Comparison of ENCODE assay signal across 12 cellular contexts in the genomic region with DNA sequence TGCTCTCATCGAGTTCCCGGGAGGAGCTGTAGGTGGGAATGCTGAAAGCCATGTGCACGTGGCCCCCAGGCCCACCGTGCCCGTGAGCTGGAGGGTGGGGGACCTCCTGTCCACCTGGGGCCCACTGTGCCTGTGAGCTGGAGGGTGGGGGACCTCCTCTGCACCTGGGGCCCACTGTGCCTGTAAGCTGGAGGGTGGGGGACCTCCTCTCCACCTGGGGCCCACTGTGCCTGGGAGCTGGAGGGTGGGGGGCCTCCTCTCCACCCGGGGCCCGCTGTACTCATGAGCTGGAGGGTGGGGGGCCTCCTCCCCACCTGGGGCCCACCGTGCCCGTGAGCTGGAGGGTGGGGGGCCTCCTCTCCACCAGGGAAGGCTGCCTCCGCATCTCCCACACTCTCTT. TPM values are rescaled to one million over a fixed set of nuclear protein-coding genes. Genes with fewer than 3 reads are reported as not detected.
DNase-seq lines count a peak whose midpoint lies in the region; ATAC-seq and TF ChIP-seq lines count a peak whose summit lies in the region.
"Had no signal": no experiment of that assay in that cellular context is flagged by ENCODE, and none has a peak within 500 bp of the region (broad histone marks: within the 10 kb centered on the region; RNA-seq: fewer than 3 reads in every experiment).

No MANE protein-coding gene starts in this region.

- no peak for TF ChIP-seq POLR2A in spleen (IDR thresholded peaks at IDR 0.05)

- peaks cover 9% of the 10 kb centered on the region for H3K9me3 Mint-ChIP-seq in glutamatergic neuron (ENCODE audit: unreplicated experiment)
- H3K9me3 Mint-ChIP-seq in CD8-positive, alpha-beta memory T cell, result no peaks in the 10 kb centered on the region
- H3K9me3 Mint-ChIP-seq: CD4-positive, alpha-beta memory T cell had no signal

- H3K36me3 ChIP-seq in BLaER1 (no peaks in the 10 kb centered on the region), DOHH2 (ENCODE audit: control insufficient read depth, low read length) (no peaks in the 10 kb centered on the region), psoas muscle (ENCODE audit: insufficient read depth in 1 of 2, low read depth in 1 of 2) (no peaks in the 10 kb centered on the region), spleen (no peaks in the 10 kb centered on the region)
- no peaks in the 10 kb centered on the region for H3K36me3 ChIP-seq in CD8-positive, alpha-beta memory T cell (ENCODE audit: insufficient read depth, low read length)
- H3K36me3 ChIP-seq: SJCRH30 had no signal

- peaks cover 13% of the 10 kb centered on the region for H3K27me3 Mint-ChIP-seq in glutamatergic neuron (ENCODE audit: unreplicated experiment)
- peaks cover 35 to 47% of the 10 kb centered on the region in 2 donors for H3K27me3 Mint-ChIP-seq in CD8-positive, alpha-beta memory T cell

- H3K9me3 ChIP-seq in BLaER1 (no peaks in the 10 kb centered on the region), DOHH2 (ENCODE audit: control insufficient read depth, insufficient read depth, low read length) (no peaks in the 10 kb centered on the region), psoas muscle (no peaks in the 10 kb centered on the region), spleen (no peaks in the 10 kb centered on the region)
- H3K9me3 ChIP-seq in CD8-positive, alpha-beta memory T cell (ENCODE audit: low read length), result no peaks in the 10 kb centered on the region
- H3K9me3 ChIP-seq: SJCRH30 had no signal

- H3F3A ChIP-seq in DOHH2 (ENCODE audit: control insufficient read depth, insufficient read depth), result no peaks in the 10 kb centered on the region

- H3K4me3 ChIP-seq in BLaER1, result no peak overlapping the region
- H3K4me3 ChIP-seq in DOHH2 (ENCODE audit: low read length), result no peak overlapping the region
- no peak overlapping the region for H3K4me3 ChIP-seq in psoas muscle
- H3K4me3 ChIP-seq in spleen, result no peak overlapping the region
- H3K4me3 ChIP-seq in CD8-positive, alpha-beta memory T cell (ENCODE audit: low read length), result no peak overlapping the region
- H3K4me3 ChIP-seq: SJCRH30 had no signal

- H3K27me3 ChIP-seq in BLaER1 (no peaks in the 10 kb centered on the region), DOHH2 (ENCODE audit: control insufficient read depth, low read length) (peaks cover 39% of the 10 kb centered on the region), psoas muscle (ENCODE audit: insufficient read depth in 3 of 3, low read length in 2 of 3) (peaks cover 0 to 38% (median 15%) of the 10 kb centered on the region in 3 donors), spleen (replicated peaks in 1 of 7) (peaks cover 0 to 88% (median 34%) of the 10 kb centered on the region in 7 donors)
- peaks cover 11% of the 10 kb centered on the region for H3K27me3 ChIP-seq in CD8-positive, alpha-beta memory T cell (ENCODE audit: insufficient read depth, low read length, poor library complexity, severe bottlenecking)

- H3K4me1 Mint-ChIP-seq in glutamatergic neuron (ENCODE audit: low read depth, unreplicated experiment), result peaks cover 3% of the 10 kb centered on the region
- H3K4me1 Mint-ChIP-seq in CD8-positive, alpha-beta memory T cell, result peaks cover 12 to 40% (median 16%) of the 10 kb centered on the region in 3 donors

- DNase-seq in glutamatergic neuron (no peak), psoas muscle (no peak), spleen (no peak), dedifferentiated amniotic fluid mesenchymal stem cell (ENCODE audit: extremely low spot score) (no peak)
- DNase-seq in CD8-positive, alpha-beta memory T cell, result no peak
- DNase-seq: CD4-positive, alpha-beta memory T cell; GOT3; OCI-M1 had no signal

- no peak for TF ChIP-seq CTCF in DOHH2 (IDR thresholded peaks at IDR 0.05; ENCODE audit: low read depth, low read length, poor library complexity, severe bottlenecking)
- TF ChIP-seq CTCF in glutamatergic neuron (IDR thresholded peaks at IDR 0.05; ENCODE audit: partially characterized antibody, unreplicated experiment), result no peak
- no peak for TF ChIP-seq CTCF in psoas muscle (IDR thresholded peaks at IDR 0.05)
- TF ChIP-seq CTCF in spleen (IDR thresholded peaks at IDR 0.05 in 8 of 11, conservative IDR thresholded peaks at IDR 0.05 in 3 of 11), result no peak

- POLR2A ChIA-PET in CD8-positive, alpha-beta memory T cell (lab: Charles Lee), result interaction anchor here (0.7 to 1.2 kb wide), 3 partner anchors 13 to 153 kb away, joined by 3 to 7 read pairs (median 3); no protein-coding TSS in a partner anchor

- H3K4me2 ChIP-seq in BLaER1 (peak overlapping the region; percentile 99), DOHH2 (ENCODE audit: low read length) (peak overlapping the region; percentile 55; the same call in 1 of the 2 replicates)
- H3K4me2 ChIP-seq: KMS-11 had no signal

- ATAC-seq in psoas muscle, result no peak

- intact Hi-C loops in psoas muscle (cut with DNase I) (loop anchor here in 1 of 2 donors (5.0 kb wide), 1 partner anchor 103 kb away; no protein-coding TSS in a partner anchor), spleen (cut with DNase I; ENCODE audit: low total_unique reads) (no loop called here)

- H3K9me2 ChIP-seq in DOHH2 (replicated peaks; ENCODE audit: control insufficient read depth, low read length), result no peaks in the 10 kb centered on the region

- CTCF ChIA-PET in CD8-positive, alpha-beta memory T cell (lab: Charles Lee), result interaction anchor here (0.6 to 2.5 kb wide), 10 partner anchors 9 to 157 kb away, joined by 3 to 18 read pairs (median 4); no protein-coding TSS in a partner anchor

- peak overlapping the region; percentile 82; the same call in 1 of the 2 replicates for H3K27ac ChIP-seq in BLaER1
- H3K27ac ChIP-seq in DOHH2 (ENCODE audit: low read depth, low read length), result no peak overlapping the region
- peak overlapping the region; percentile 50 for H3K27ac ChIP-seq in psoas muscle
- peak overlapping the region in 3 of 8 donors; percentile 51 to 57 (median 54) for H3K27ac ChIP-seq in spleen
- no peak overlapping the region for H3K27ac ChIP-seq in CD8-positive, alpha-beta memory T cell (ENCODE audit: low read depth, low read length)
- H3K27ac ChIP-seq: KMS-11, SJCRH30 had no signal

- H4K20me1 ChIP-seq in BLaER1 (no peaks in the 10 kb centered on the region), DOHH2 (ENCODE audit: control insufficient read depth, insufficient read depth, low read depth, low read length) (no peaks in the 10 kb centered on the region)

- H3K4me1 ChIP-seq in BLaER1, result peaks cover 87% of the 10 kb centered on the region
- H3K4me1 ChIP-seq in DOHH2 (ENCODE audit: control insufficient read depth, low read length), result peaks cover 30% of the 10 kb centered on the region
- H3K4me1 ChIP-seq in psoas muscle, result peaks cover 10% of the 10 kb centered on the region
- peaks cover 22 to 74% (median 57%) of the 10 kb centered on the region in 6 donors for H3K4me1 ChIP-seq in spleen
- H3K4me1 ChIP-seq in CD8-positive, alpha-beta memory T cell (ENCODE audit: insufficient read depth, low read length), result peaks cover 39% of the 10 kb centered on the region

- WGBS in psoas muscle, 3 donors, result 70 to 79% (median 75%) methylated on average over 8 to 10 of the region's 10 CpGs
- 65 to 81% (median 79%) methylated on average over 4 to 10 of the region's 10 CpGs for WGBS in spleen, 5 donors

- no peaks in the 10 kb centered on the region for H3K79me2 ChIP-seq in DOHH2 (ENCODE audit: control insufficient read depth, low read length)

- H3K36me3 Mint-ChIP-seq in glutamatergic neuron (ENCODE audit: unreplicated experiment), result no peaks in the 10 kb centered on the region
- no peaks in the 10 kb centered on the region for H3K36me3 Mint-ChIP-seq in CD8-positive, alpha-beta memory T cell
- H3K36me3 Mint-ChIP-seq: CD4-positive, alpha-beta memory T cell had no signal

- no peak overlapping the region for H3K4me3 Mint-ChIP-seq in glutamatergic neuron (ENCODE audit: unreplicated experiment)
- H3K4me3 Mint-ChIP-seq in CD8-positive, alpha-beta memory T cell, result no peak overlapping the region

- no peak overlapping the region for H3K9ac ChIP-seq in BLaER1
- H3K9ac ChIP-seq: KMS-11 had no signal

- H3K27ac Mint-ChIP-seq in glutamatergic neuron (ENCODE audit: unreplicated experiment), result peak overlapping the region; percentile 52
- H3K27ac Mint-ChIP-seq in CD8-positive, alpha-beta memory T cell, result no peak overlapping the region

RNA-seq across cellular contexts. Expression of a gene that starts 13.9 kb away (rescaled TPM):
- total RNA-seq in glutamatergic neuron (ENCODE audit: unreplicated experiment), result 114 TPM
- 10 to 100 TPM; 23.3 to 44.5 (median 24.6) TPM for total RNA-seq in psoas muscle
- polyA plus RNA-seq in psoas muscle, result 10 to 100 TPM; 14.7 to 45.4 (median 22.3) TPM
- total RNA-seq in spleen, result 10 to 100 TPM; 10.1 to 31.1 (median 25.3) TPM
- polyA plus RNA-seq in spleen, result 10 to 100 TPM; 17.7 to 25.4 (median 17.7) TPM
- 1 to 10 TPM; 6.7 to 6.9 TPM for total RNA-seq in CD8-positive, alpha-beta memory T cell
- polyA plus RNA-seq in CD8-positive, alpha-beta memory T cell, result 12.4 TPM

RNA-seq across cellular contexts. Expression of a gene that starts 26.5 kb away (rescaled TPM):
- total RNA-seq in glutamatergic neuron (ENCODE audit: unreplicated experiment) (84.1 TPM), psoas muscle (10 to 100 TPM; 18.4 to 34.0 (median 28.2) TPM), spleen (10 to 100 TPM in 1 of 7 donors, 1 to 10 TPM in 6; 3.0 to 10.8 (median 6.0) TPM)
- polyA plus RNA-seq in psoas muscle (10 to 100 TPM; 10.6 to 25.9 (median 10.6) TPM), spleen (10 to 100 TPM in 1 of 3 donors, 1 to 10 TPM in 2; 6.1 to 14.3 (median 6.6) TPM)
- 1 to 10 TPM in 1 of 2 experiments, under 1 TPM in 1; 0.37 to 1.2 TPM for total RNA-seq in CD8-positive, alpha-beta memory T cell
- 0.15 TPM for polyA plus RNA-seq in CD8-positive, alpha-beta memory T cell
- polyA plus RNA-seq: CD4-positive, alpha-beta memory T cell had no signal

RNA-seq across cellular contexts. Expression of a gene that starts 53.3 kb away (rescaled TPM):
- total RNA-seq in glutamatergic neuron (ENCODE audit: unreplicated experiment), result 36.3 TPM
- 10 to 100 TPM; 56.9 to 75.3 (median 69.1) TPM for total RNA-seq in psoas muscle
- 10 to 100 TPM; 48.3 to 79.7 (median 72.2) TPM for polyA plus RNA-seq in psoas muscle
- 10 to 100 TPM; 19.1 to 31.4 (median 23.6) TPM for total RNA-seq in spleen
- 10 to 100 TPM; 28.2 to 30.2 (median 29.0) TPM for polyA plus RNA-seq in spleen
- 10 to 100 TPM; 54.1 to 55.0 TPM for total RNA-seq in CD8-positive, alpha-beta memory T cell
- 16.2 TPM for polyA plus RNA-seq in CD8-positive, alpha-beta memory T cell
- total RNA-seq: SJCRH30 had no signal

Comparison
In these comparisons a context has a peak if more than half of its experiments do, and no peak if none do; other contexts are left out.
1. H3K27ac ChIP-seq: peak in BLaER1 (single experiment) and psoas muscle (single experiment); none in DOHH2 (single experiment) and CD8-positive, alpha-beta memory T cell (single experiment).